17 cellular contexts compared by ENCODE assay signal in genomic region chr5:79448336-79448735, GRCh38.
A peak's percentile ranks its signal among the peaks of the same experiment; 100 is the strongest.
DNase-seq lines count a peak whose midpoint lies in the region; ATAC-seq, FAIRE-seq and TF ChIP-seq lines count a peak whose summit lies in the region.
"Had no signal": no experiment of that assay in that cellular context is flagged by ENCODE, and none has a peak within 500 bp of the region (broad histone marks: within the 10 kb centered on the region; RNA-seq: fewer than 3 reads in every experiment).

No MANE protein-coding gene starts in this region.

- TF ChIP-seq POLR2A in H54 (IDR thresholded peaks at IDR 0.05; ENCODE audit: low read depth, low read length): no peak

- H3K4me3 ChIP-seq in naive thymus-derived CD4-positive, alpha-beta T cell (ENCODE audit: low read length): no peak overlapping the region
- H3K4me3 ChIP-seq: skin epidermis had no signal

- DNase-seq in ACHN (peak; percentile 64), H54 (ENCODE audit: insufficient read length, low spot score) (no peak), astrocyte of the hippocampus (ENCODE audit: low read depth, low spot score) (peak; percentile 65), iris pigment epithelial cell (ENCODE audit: low read depth) (peak; percentile 87), left ventricle myocardium superior (no peak)
- no peak for DNase-seq in naive thymus-derived CD4-positive, alpha-beta T cell
- DNase-seq in stimulated activated CD4-positive, alpha-beta T cell treated with anti-CD3 and anti-CD28 coated beads, Interleukin-2, amount 100 ng/mL, for 24 hours: no peak
- DNase-seq: activated naive CD8-positive, alpha-beta T cell treated with anti-CD3 and anti-CD28 coated beads for 36 hours; erythroblast; H7; mammary epithelial cell; NCI-H1694; NCI-H524 treated with DMSO at 0.1 percent for 48 hours had no signal

- ATAC-seq in left ventricle myocardium superior (no peak), HG03045 (IDR thresholded peaks at IDR 0.05; ENCODE audit: unreplicated experiment) (no peak)
- ATAC-seq in naive thymus-derived CD4-positive, alpha-beta T cell: no peak

- H3K9me3 ChIP-seq in naive thymus-derived CD4-positive, alpha-beta T cell (ENCODE audit: control insufficient read depth in 2 of 3, low read length in 3 of 3): no peaks in the 10 kb centered on the region
- H3K9me3 ChIP-seq: neutrophil had no signal

- no peaks in the 10 kb centered on the region for H3K27me3 ChIP-seq in naive thymus-derived CD4-positive, alpha-beta T cell (ENCODE audit: control insufficient read depth in 2 of 2, insufficient read depth in 2 of 2, low read length in 2 of 2)

- no peaks in the 10 kb centered on the region for H3K4me1 Mint-ChIP-seq in naive thymus-derived CD4-positive, alpha-beta T cell
- H3K4me1 Mint-ChIP-seq: activated naive CD8-positive, alpha-beta T cell treated with anti-CD3 and anti-CD28 coated beads for 36 hours had no signal

- no peaks in the 10 kb centered on the region for H3K9me3 Mint-ChIP-seq in naive thymus-derived CD4-positive, alpha-beta T cell
- H3K9me3 Mint-ChIP-seq: activated naive CD8-positive, alpha-beta T cell treated with anti-CD3 and anti-CD28 coated beads for 36 hours; stimulated activated naive CD8-positive, alpha-beta T cell treated with anti-CD3 and anti-CD28 coated beads, Interleukin-15, Interleukin-2, amounts not matched to agents 100 ng/mL and 50 ng/mL, for 24 hours had no signal

- no peak overlapping the region for H3K4me3 Mint-ChIP-seq in naive thymus-derived CD4-positive, alpha-beta T cell
- H3K4me3 Mint-ChIP-seq: activated naive CD8-positive, alpha-beta T cell treated with anti-CD3 and anti-CD28 coated beads for 36 hours; stimulated activated naive CD8-positive, alpha-beta T cell treated with anti-CD3 and anti-CD28 coated beads, Interleukin-15, Interleukin-2, amounts not matched to agents 100 ng/mL and 50 ng/mL, for 24 hours had no signal

- intact Hi-C loops in left ventricle myocardium superior (cut with micrococcal nuclease): no loop called here
- intact Hi-C loops in naive thymus-derived CD4-positive, alpha-beta T cell (cut with micrococcal nuclease): no loop called here

- no peaks in the 10 kb centered on the region for H3K4me1 ChIP-seq in naive thymus-derived CD4-positive, alpha-beta T cell (ENCODE audit: control insufficient read depth in 2 of 2, insufficient read depth in 2 of 2, low read length in 2 of 2)

- FAIRE-seq in H54 (lab: Jason Lieb, UNC): peak; percentile 57

- POLR2A ChIA-PET in naive thymus-derived CD4-positive, alpha-beta T cell (lab: Charles Lee): no interaction called here

- in situ Hi-C loops in ACHN (cut with HindIII; ENCODE audit: low pct_ligation_motif_present, low pct_unique_long_range_greater_than_20kb, low sequenced_read_pairs): no loop called here

- no peak overlapping the region for H3K27ac ChIP-seq in naive thymus-derived CD4-positive, alpha-beta T cell (ENCODE audit: low read depth, low read length)
- H3K27ac ChIP-seq: neutrophil, skin epidermis had no signal

- H3K36me3 ChIP-seq in naive thymus-derived CD4-positive, alpha-beta T cell (ENCODE audit: control insufficient read depth in 2 of 3, insufficient read depth in 3 of 3, low read length in 3 of 3): no peaks in the 10 kb centered on the region
- H3K36me3 ChIP-seq: neutrophil had no signal

- H3K36me3 Mint-ChIP-seq in naive thymus-derived CD4-positive, alpha-beta T cell: peaks cover 0 to 5% (median 0%) of the 10 kb centered on the region in 5 donors

- H3K27ac Mint-ChIP-seq in naive thymus-derived CD4-positive, alpha-beta T cell: no peak overlapping the region
- H3K27ac Mint-ChIP-seq: activated naive CD8-positive, alpha-beta T cell treated with anti-CD3 and anti-CD28 coated beads for 36 hours; stimulated activated naive CD8-positive, alpha-beta T cell treated with anti-CD3 and anti-CD28 coated beads, Interleukin-15, Interleukin-2, amounts not matched to agents 100 ng/mL and 50 ng/mL, for 24 hours had no signal

- H3K27me3 Mint-ChIP-seq in naive thymus-derived CD4-positive, alpha-beta T cell: no peaks in the 10 kb centered on the region
- H3K27me3 Mint-ChIP-seq: activated naive CD8-positive, alpha-beta T cell treated with anti-CD3 and anti-CD28 coated beads for 36 hours; stimulated activated naive CD8-positive, alpha-beta T cell treated with anti-CD3 and anti-CD28 coated beads, Interleukin-15, Interleukin-2, amounts not matched to agents 100 ng/mL and 50 ng/mL, for 24 hours had no signal

- CTCF ChIA-PET in naive thymus-derived CD4-positive, alpha-beta T cell (lab: Charles Lee): no interaction called here

Comparison
In these comparisons a context has a peak if more than half of its experiments do, and no peak if none do; other contexts are left out.
1. DNase-seq: peak in ACHN (single experiment), astrocyte of the hippocampus (single experiment) and iris pigment epithelial cell (single experiment); none in H54 (single experiment), left ventricle myocardium superior (single experiment), naive thymus-derived CD4-positive, alpha-beta T cell (0 of 9) and stimulated activated CD4-positive, alpha-beta T cell treated with anti-CD3 and anti-CD28 coated beads, Interleukin-2, amount 100 ng/mL, for 24 hours (0 of 2).